ENCODE assay signal across 9 cellular contexts in the genomic region with DNA sequence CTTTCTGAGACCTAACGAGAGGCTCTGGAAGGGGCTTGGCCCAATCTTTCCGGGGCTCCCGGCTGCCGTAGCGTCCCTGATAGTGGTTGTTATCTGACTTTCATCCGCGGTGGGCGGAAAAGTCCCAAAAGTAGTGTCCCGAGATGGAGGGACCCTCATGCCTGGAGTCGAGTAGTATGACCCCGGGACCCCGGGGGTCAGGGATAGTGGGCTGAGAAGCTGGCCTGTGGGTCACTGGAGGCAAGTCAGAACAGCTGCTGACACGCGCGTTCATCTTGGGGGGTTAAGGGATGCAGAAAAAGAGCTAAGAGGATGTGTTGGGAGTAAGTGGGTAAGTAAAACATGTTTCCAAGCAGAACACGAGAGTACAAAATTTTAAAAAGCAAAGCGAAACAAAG.
DNase-seq lines count a peak whose midpoint lies in the region; ATAC-seq and TF ChIP-seq lines count a peak whose summit lies in the region.
"Had no signal": no experiment of that assay in that cellular context is flagged by ENCODE, and none has a peak within 500 bp of the region (broad histone marks: within the 10 kb centered on the region; RNA-seq: fewer than 3 reads in every experiment).

No MANE protein-coding gene starts in this region.

- no peak overlapping the region for H3K27ac ChIP-seq in smooth muscle cell (ENCODE audit: low read depth)

- peak overlapping the region; percentile 21 for H3K4me3 ChIP-seq in smooth muscle cell
- no peak overlapping the region for H3K4me3 ChIP-seq in BE2C (ENCODE audit: low read depth, low read length)

- H3K36me3 ChIP-seq in smooth muscle cell (ENCODE audit: low read depth) (no peaks in the 10 kb centered on the region), BE2C (no peaks in the 10 kb centered on the region)

- H3K27me3 ChIP-seq in smooth muscle cell (ENCODE audit: low read depth) (peaks cover 73% of the 10 kb centered on the region), BE2C (peaks cover 77% of the 10 kb centered on the region)

- 0 out of 2 replicates have a peak overlapping the region, but pooled peaks have one; percentile 67 for H3K4me3 Mint-ChIP-seq in HFFc6
- peak overlapping the region; percentile 55 for H3K4me3 Mint-ChIP-seq in activated T-helper 2 cell treated with anti-CD3 and anti-CD28 coated beads, Interferon-gamma antibody, Interleukin-2, Interleukin-4, amounts not matched to agents 10 μg/mL and 5 μg/mL and 100 μg/mL, durations not matched to agents 14 hours and 24 hours and 36 hours (ENCODE audit: low read depth)
- peak overlapping the region; percentile 34 to 80 (median 52) for H3K4me3 Mint-ChIP-seq in immature natural killer cell
- H3K4me3 Mint-ChIP-seq: central memory CD8-positive, alpha-beta T cell had no signal

- no peak overlapping the region for H3K27ac Mint-ChIP-seq in HFFc6
- H3K27ac Mint-ChIP-seq in activated T-helper 2 cell treated with anti-CD3 and anti-CD28 coated beads, Interferon-gamma antibody, Interleukin-2, Interleukin-4, amounts not matched to agents 10 μg/mL and 5 μg/mL and 100 μg/mL, durations not matched to agents 14 hours and 24 hours and 36 hours: no peak overlapping the region
- peak overlapping the region in 1 of 6 donors; percentile 54 for H3K27ac Mint-ChIP-seq in immature natural killer cell

- ATAC-seq in GM18873 (IDR thresholded peaks at IDR 0.05; ENCODE audit: low FRiP score, unreplicated experiment): no peak

- intact Hi-C loops in activated T-helper 2 cell treated with anti-CD3 and anti-CD28 coated beads, Interferon-gamma antibody, Interleukin-2, Interleukin-4, amounts not matched to agents 10 μg/mL and 5 μg/mL and 100 μg/mL, durations not matched to agents 14 hours and 24 hours and 36 hours (cut with micrococcal nuclease): loop anchor here (10.0 kb wide), 1 partner anchor 740 kb away; the partner anchor contains the start of gene MEF2C

- no peaks in the 10 kb centered on the region for H4K20me1 ChIP-seq in smooth muscle cell (ENCODE audit: low read depth)

- H3K4me1 ChIP-seq in smooth muscle cell (ENCODE audit: low read depth): peaks cover 14% of the 10 kb centered on the region
- H3K4me1 ChIP-seq in BE2C: peaks cover 7% of the 10 kb centered on the region

- no peaks in the 10 kb centered on the region for H3K9me3 Mint-ChIP-seq in HFFc6
- no peaks in the 10 kb centered on the region for H3K9me3 Mint-ChIP-seq in activated T-helper 2 cell treated with anti-CD3 and anti-CD28 coated beads, Interferon-gamma antibody, Interleukin-2, Interleukin-4, amounts not matched to agents 10 μg/mL and 5 μg/mL and 100 μg/mL, durations not matched to agents 14 hours and 24 hours and 36 hours
- H3K9me3 Mint-ChIP-seq in immature natural killer cell: peaks cover 1 to 11% (median 3%) of the 10 kb centered on the region in 6 donors
- H3K9me3 Mint-ChIP-seq: central memory CD8-positive, alpha-beta T cell had no signal

- peaks cover 29% of the 10 kb centered on the region for H3K27me3 Mint-ChIP-seq in HFFc6 (ENCODE audit: insufficient read depth)
- peaks cover 46% of the 10 kb centered on the region for H3K27me3 Mint-ChIP-seq in activated T-helper 2 cell treated with anti-CD3 and anti-CD28 coated beads, Interferon-gamma antibody, Interleukin-2, Interleukin-4, amounts not matched to agents 10 μg/mL and 5 μg/mL and 100 μg/mL, durations not matched to agents 14 hours and 24 hours and 36 hours (ENCODE audit: low read depth)
- peaks cover 14 to 29% (median 19%) of the 10 kb centered on the region in 3 donors for H3K27me3 Mint-ChIP-seq in immature natural killer cell (ENCODE audit: low read depth in 3 of 3)

- no peaks in the 10 kb centered on the region for H3K36me3 Mint-ChIP-seq in HFFc6 (ENCODE audit: low read depth)
- peaks cover 3% of the 10 kb centered on the region for H3K36me3 Mint-ChIP-seq in activated T-helper 2 cell treated with anti-CD3 and anti-CD28 coated beads, Interferon-gamma antibody, Interleukin-2, Interleukin-4, amounts not matched to agents 10 μg/mL and 5 μg/mL and 100 μg/mL, durations not matched to agents 14 hours and 24 hours and 36 hours (ENCODE audit: low read depth)
- no peaks in the 10 kb centered on the region for H3K36me3 Mint-ChIP-seq in immature natural killer cell

- H3K79me2 ChIP-seq in smooth muscle cell (ENCODE audit: low read depth): no peaks in the 10 kb centered on the region

- peak overlapping the region; percentile 65 for H3K4me2 ChIP-seq in smooth muscle cell

- no peak for DNase-seq in HFFc6
- DNase-seq in activated T-helper 2 cell treated with anti-CD3 and anti-CD28 coated beads, Interferon-gamma antibody, Interleukin-2, Interleukin-4, amounts not matched to agents 10 μg/mL and 5 μg/mL and 100 μg/mL, durations not matched to agents 14 hours and 24 hours and 36 hours (ENCODE audit: low spot score): no peak
- peak in 1 of 3 donors; percentile 1 for DNase-seq in immature natural killer cell
- DNase-seq in smooth muscle cell (lab: John Stamatoyannopoulos, UW; ENCODE audit: unreplicated experiment): no peak
- DNase-seq in HCEC 1CT: no peak
- DNase-seq in BE2C: no peak
- DNase-seq: NCI-H1436 treated with DMSO at 0.1 percent for 48 hours had no signal

- H2AFZ ChIP-seq in smooth muscle cell (ENCODE audit: low read depth): no peak overlapping the region

- 17% methylated on average over 17 of the region's 17 CpGs for WGBS in smooth muscle cell (ENCODE audit: low lambda C conversion rate)

- H3F3A ChIP-seq in smooth muscle cell (ENCODE audit: low read depth): no peaks in the 10 kb centered on the region

- TF ChIP-seq CTCF in HFFc6 (IDR thresholded peaks at IDR 0.05) (no peak), smooth muscle cell (IDR thresholded peaks at IDR 0.05; ENCODE audit: borderline replicate concordance, insufficient read depth, poor library complexity, severe bottlenecking) (no peak), BE2C (IDR thresholded peaks at IDR 0.05; ENCODE audit: low read depth, low read length) (no peak)

- peaks cover 19% of the 10 kb centered on the region for H3K4me1 Mint-ChIP-seq in HFFc6 (ENCODE audit: low read depth)
- peaks cover 19% of the 10 kb centered on the region for H3K4me1 Mint-ChIP-seq in activated T-helper 2 cell treated with anti-CD3 and anti-CD28 coated beads, Interferon-gamma antibody, Interleukin-2, Interleukin-4, amounts not matched to agents 10 μg/mL and 5 μg/mL and 100 μg/mL, durations not matched to agents 14 hours and 24 hours and 36 hours (ENCODE audit: low read depth)
- H3K4me1 Mint-ChIP-seq in immature natural killer cell: peaks cover 0 to 10% of the 10 kb centered on the region in 2 donors

- H3K9me3 ChIP-seq in smooth muscle cell (replicated peaks; ENCODE audit: low read depth) (no peaks in the 10 kb centered on the region), BE2C (no peaks in the 10 kb centered on the region)

- no peak overlapping the region for H3K9ac ChIP-seq in smooth muscle cell (ENCODE audit: low read depth)
